ENCODE assay signal across 11 cellular contexts in genomic region chr9:137015540-137015930, GRCh38. TPM values are rescaled to one million over a fixed set of nuclear protein-coding genes. Genes with fewer than 3 reads are reported as not detected.
"Had no signal": no experiment of that assay in that cellular context is flagged by ENCODE, and none has a peak within 500 bp of the region (broad histone marks: within the 10 kb centered on the region; RNA-seq: fewer than 3 reads in every experiment).

No MANE protein-coding gene starts in this region.

- H3K9me3 ChIP-seq: HAP-1 had no signal

- H2AFZ ChIP-seq: GM23248, GM23338 had no signal

- H3K9ac ChIP-seq: GM23248 had no signal

- H3K4me1 ChIP-seq: HAP-1 had no signal

- H3K4me3 ChIP-seq: GM23248, GM23338, HAP-1 had no signal

- H3K27ac ChIP-seq: GM23248 had no signal

- ATAC-seq: GM23338, HCT116 had no signal

- DNase-seq: GM23248, GOT3, H7, H9, HCEC 1CT, HFFc6 had no signal

- H3K4me2 ChIP-seq: GM23338 had no signal

RNA-seq across cellular contexts. Expression of gene FUT7, which starts 16.4 kb away (rescaled TPM):
- total RNA-seq: GM23248, GM23338, H1, H4, H7, H9, HFFc6 had no signal
- polyA plus RNA-seq: GM23248, GM23338, H1 had no signal

RNA-seq across cellular contexts. Expression of gene CLIC3, which starts 19.2 kb away (rescaled TPM):
- total RNA-seq: H1, H7 had no signal
